ENCODE assay signal across 8 cellular contexts in genomic region chr1:235304549-235305451, GRCh38. TPM values are rescaled to one million over a fixed set of nuclear protein-coding genes. Genes with fewer than 3 reads are reported as not detected.
A peak's percentile ranks its signal among the peaks of the same experiment; 100 is the strongest.
DNase-seq lines count a peak whose midpoint lies in the region; ATAC-seq and TF ChIP-seq lines count a peak whose summit lies in the region.

No MANE protein-coding gene starts in this region.

- H3K27me3 Mint-ChIP-seq in activated naive CD8-positive, alpha-beta T cell = no peaks in the 10 kb centered on the region

- peak; percentile 12 for DNase-seq in GM12865 (ENCODE audit: low read depth)
- DNase-seq in NAMALWA (ENCODE audit: low spot score) = peak; percentile 38
- peak in 1 of 3 donors; percentile 12 for DNase-seq in mucosa of descending colon
- no peak for DNase-seq in SW480 (ENCODE audit: low spot score)
- DNase-seq in EL = no peak
- DNase-seq in hypothalamus (lab: John Stamatoyannopoulos, UW) = no peak

- H3K4me3 Mint-ChIP-seq in activated naive CD8-positive, alpha-beta T cell = peak overlapping the region; percentile 57

- intact Hi-C loops in mucosa of descending colon (cut with DNase I, micrococcal nuclease) = no loop called here

- no peaks in the 10 kb centered on the region for H3K9me3 ChIP-seq in mucosa of descending colon

- peaks cover 3% of the 10 kb centered on the region for H3K4me1 ChIP-seq in mucosa of descending colon (ENCODE audit: low read depth)

- no peak overlapping the region for H3K4me3 ChIP-seq in GM12865 (ENCODE audit: low read depth, low read length)
- no peak overlapping the region for H3K4me3 ChIP-seq in mucosa of descending colon

- H3K4me1 Mint-ChIP-seq in activated naive CD8-positive, alpha-beta T cell (ENCODE audit: low read depth) = peaks cover 61% of the 10 kb centered on the region

- H3K9me3 Mint-ChIP-seq in activated naive CD8-positive, alpha-beta T cell (ENCODE audit: low read depth) = no peaks in the 10 kb centered on the region

- ATAC-seq in mucosa of descending colon (peak; percentile 44), GM19452 (IDR thresholded peaks at IDR 0.05; ENCODE audit: unreplicated experiment) (no peak)

- H3K36me3 Mint-ChIP-seq in activated naive CD8-positive, alpha-beta T cell = peaks cover 2% of the 10 kb centered on the region

- peak overlapping the region; percentile 86 for H3K27ac Mint-ChIP-seq in activated naive CD8-positive, alpha-beta T cell

- TF ChIP-seq CTCF in GM12865 (IDR thresholded peaks at IDR 0.05; ENCODE audit: insufficient read depth, low read depth, low read length, missing control alignments) (no peak), mucosa of descending colon (IDR thresholded peaks at IDR 0.05) (no peak)

- no peaks in the 10 kb centered on the region for H3K36me3 ChIP-seq in mucosa of descending colon (ENCODE audit: low read depth)

RNA-seq across cellular contexts. Expression of gene ARID4B, which starts 23.2 kb away (rescaled TPM):
- 10 to 100 TPM; 25.9 to 40.5 (median 37.3) TPM for total RNA-seq in mucosa of descending colon

RNA-seq across cellular contexts. Expression of gene GGPS1, which starts 23.6 kb away (rescaled TPM):
- 10 to 100 TPM; 26.4 to 40.8 (median 34.1) TPM for total RNA-seq in mucosa of descending colon

Comparison
In these comparisons a context has a peak if more than half of its experiments do, and no peak if none do; other contexts are left out.
1. DNase-seq: peak in GM12865 (single experiment) and NAMALWA (single experiment); none in SW480 (single experiment), EL (single experiment) and hypothalamus (0 of 51).